2 cellular contexts compared by ENCODE assay signal in the genomic region with DNA sequence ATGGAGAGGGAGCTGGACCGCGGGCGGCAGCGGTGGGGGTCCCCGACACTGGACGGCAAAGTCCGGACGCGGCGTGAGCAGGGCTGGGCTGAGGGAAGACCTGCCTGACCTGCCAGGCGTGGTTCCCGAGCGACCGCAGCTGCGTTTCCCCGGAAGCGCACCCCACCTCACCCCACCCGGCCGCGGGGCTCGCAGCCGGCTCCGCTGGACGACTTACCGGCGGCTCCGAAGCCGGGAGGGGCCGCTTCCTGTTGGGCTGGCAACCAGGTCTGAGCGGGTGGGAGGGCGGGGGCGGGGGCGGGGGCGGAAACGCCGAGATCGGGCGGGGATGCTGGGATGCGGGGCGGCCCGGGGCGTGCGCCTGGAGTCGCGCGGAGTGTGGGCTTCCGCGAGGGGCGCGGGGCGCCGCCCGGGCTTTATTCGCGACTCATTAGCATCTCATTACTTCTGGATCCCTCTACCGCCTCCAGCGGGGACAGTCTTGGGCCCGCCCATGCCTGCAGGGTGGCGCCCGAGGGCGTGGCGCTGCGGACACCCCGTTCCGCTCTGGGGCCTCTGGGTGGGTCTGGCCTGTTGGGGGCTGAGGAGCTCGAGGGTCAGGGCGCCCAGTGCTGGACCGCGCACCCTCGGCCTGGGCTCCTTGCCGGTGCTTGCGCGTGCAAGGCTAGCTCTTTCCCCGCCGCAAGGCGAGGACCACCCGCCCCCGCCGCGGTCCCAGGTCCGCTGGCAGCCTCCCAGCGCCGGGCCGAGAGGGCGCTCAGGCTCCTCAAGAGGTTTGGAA.
TF ChIP-seq lines count a peak whose summit lies in the region.

A gene with protein sequence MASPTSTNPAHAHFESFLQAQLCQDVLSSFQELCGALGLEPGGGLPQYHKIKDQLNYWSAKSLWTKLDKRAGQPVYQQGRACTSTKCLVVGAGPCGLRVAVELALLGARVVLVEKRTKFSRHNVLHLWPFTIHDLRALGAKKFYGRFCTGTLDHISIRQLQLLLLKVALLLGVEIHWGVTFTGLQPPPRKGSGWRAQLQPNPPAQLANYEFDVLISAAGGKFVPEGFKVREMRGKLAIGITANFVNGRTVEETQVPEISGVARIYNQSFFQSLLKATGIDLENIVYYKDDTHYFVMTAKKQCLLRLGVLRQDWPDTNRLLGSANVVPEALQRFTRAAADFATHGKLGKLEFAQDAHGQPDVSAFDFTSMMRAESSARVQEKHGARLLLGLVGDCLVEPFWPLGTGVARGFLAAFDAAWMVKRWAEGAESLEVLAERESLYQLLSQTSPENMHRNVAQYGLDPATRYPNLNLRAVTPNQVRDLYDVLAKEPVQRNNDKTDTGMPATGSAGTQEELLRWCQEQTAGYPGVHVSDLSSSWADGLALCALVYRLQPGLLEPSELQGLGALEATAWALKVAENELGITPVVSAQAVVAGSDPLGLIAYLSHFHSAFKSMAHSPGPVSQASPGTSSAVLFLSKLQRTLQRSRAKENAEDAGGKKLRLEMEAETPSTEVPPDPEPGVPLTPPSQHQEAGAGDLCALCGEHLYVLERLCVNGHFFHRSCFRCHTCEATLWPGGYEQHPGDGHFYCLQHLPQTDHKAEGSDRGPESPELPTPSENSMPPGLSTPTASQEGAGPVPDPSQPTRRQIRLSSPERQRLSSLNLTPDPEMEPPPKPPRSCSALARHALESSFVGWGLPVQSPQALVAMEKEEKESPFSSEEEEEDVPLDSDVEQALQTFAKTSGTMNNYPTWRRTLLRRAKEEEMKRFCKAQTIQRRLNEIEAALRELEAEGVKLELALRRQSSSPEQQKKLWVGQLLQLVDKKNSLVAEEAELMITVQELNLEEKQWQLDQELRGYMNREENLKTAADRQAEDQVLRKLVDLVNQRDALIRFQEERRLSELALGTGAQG (minus strand): TSS at position 271 of the 781 bp plus-strand sequence. CDS start 1,576 bp downstream, outside the sequence.

TF ChIP-seq in HCT116, 20 proteins besides CTCF, POLR2A, EP300 and RAD21:
- TF ChIP-seq POLR2AphosphoS5 (IDR thresholded peaks at IDR 0.05; ENCODE audit: low read depth, low read length) (peak; percentile 70), ZFX (IDR thresholded peaks at IDR 0.05) (peak; percentile 33; the same call in 1 of the 2 replicates), EGR1 (IDR thresholded peaks at IDR 0.05; ENCODE audit: low read depth) (peak; percentile 78), CEBPB (IDR thresholded peaks at IDR 0.05; ENCODE audit: low read depth) (no peak)
- TF ChIP-seq, protein P1, sequence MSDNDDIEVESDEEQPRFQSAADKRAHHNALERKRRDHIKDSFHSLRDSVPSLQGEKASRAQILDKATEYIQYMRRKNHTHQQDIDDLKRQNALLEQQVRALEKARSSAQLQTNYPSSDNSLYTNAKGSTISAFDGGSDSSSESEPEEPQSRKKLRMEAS (IDR thresholded peaks at IDR 0.05), result peak; percentile 18; the same call in 1 of the 2 replicates
- TF ChIP-seq, protein P2, sequence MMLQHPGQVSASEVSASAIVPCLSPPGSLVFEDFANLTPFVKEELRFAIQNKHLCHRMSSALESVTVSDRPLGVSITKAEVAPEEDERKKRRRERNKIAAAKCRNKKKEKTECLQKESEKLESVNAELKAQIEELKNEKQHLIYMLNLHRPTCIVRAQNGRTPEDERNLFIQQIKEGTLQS (IDR thresholded peaks at IDR 0.05), result no peak
TF ChIP-seq in HCT116: peak in this region for 4.

TF ChIP-seq in K562, 482 proteins besides CTCF, POLR2A, EP300 and RAD21 (continues in another document):
- TF ChIP-seq SP1 (CRISPR knock-in tag; IDR thresholded peaks at IDR 0.05) (peak; percentile 85), ZC3H11A (IDR thresholded peaks at IDR 0.05; ENCODE audit: low read depth, low read length) (no peak), GATAD2A (IDR thresholded peaks at IDR 0.05) (peak; percentile 58; the same call in 1 of the 2 replicates), RB1 (IDR thresholded peaks at IDR 0.05; ENCODE audit: low read depth) (peak; percentile 61; the same call in 1 of the 2 replicates), GABPA (tag; conservative IDR thresholded peaks at IDR 0.05; ENCODE audit: low read depth) (peak; percentile 83), ELF1 (tag; IDR thresholded peaks at IDR 0.05) (peak; percentile 69), PHF8 (IDR thresholded peaks at IDR 0.05; ENCODE audit: borderline replicate concordance, low read length) (peak; percentile 61; the same call in 1 of the 2 replicates), EGR1 (conservative IDR thresholded peaks at IDR 0.05) (peak; percentile 87), KLF6 (CRISPR knock-in tag; IDR thresholded peaks at IDR 0.05; ENCODE audit: borderline replicate concordance) (peak; percentile 62; the same call in 1 of the 2 replicates), TEAD4 (IDR thresholded peaks at IDR 0.05; ENCODE audit: low read length) (no peak), TEAD4 (CRISPR knock-in tag; IDR thresholded peaks at IDR 0.05; ENCODE audit: borderline replicate concordance) (no peak), KLF1 (tag; IDR thresholded peaks at IDR 0.05) (peak; percentile 78; the same call in 1 of the 2 replicates), RBM22 (IDR thresholded peaks at IDR 0.05; ENCODE audit: low read depth, low read length, poor library complexity, severe bottlenecking) (no peak), NUFIP1 (IDR thresholded peaks at IDR 0.05; ENCODE audit: partially characterized antibody) (no peak), NFIC (IDR thresholded peaks at IDR 0.05) (peak; percentile 78), PCBP1 (IDR thresholded peaks at IDR 0.05; ENCODE audit: low read depth, low read length, poor library complexity, severe bottlenecking) (peak; percentile 67), RBFOX2 (IDR thresholded peaks at IDR 0.05; ENCODE audit: low read depth, low read length) (peak; percentile 64), SRF (CRISPR knock-in tag; IDR thresholded peaks at IDR 0.05) (0 out of 4 replicates have a peak, but pooled peaks of 1 of the 2 experiments have one; percentile 47), ZZZ3 (IDR thresholded peaks at IDR 0.05) (no peak), TEAD1 (CRISPR knock-in tag; IDR thresholded peaks at IDR 0.05) (0 out of 4 replicates have a peak, but pooled peaks of 1 of the 2 experiments have one; percentile 41)
- TF ChIP-seq, protein P3, sequence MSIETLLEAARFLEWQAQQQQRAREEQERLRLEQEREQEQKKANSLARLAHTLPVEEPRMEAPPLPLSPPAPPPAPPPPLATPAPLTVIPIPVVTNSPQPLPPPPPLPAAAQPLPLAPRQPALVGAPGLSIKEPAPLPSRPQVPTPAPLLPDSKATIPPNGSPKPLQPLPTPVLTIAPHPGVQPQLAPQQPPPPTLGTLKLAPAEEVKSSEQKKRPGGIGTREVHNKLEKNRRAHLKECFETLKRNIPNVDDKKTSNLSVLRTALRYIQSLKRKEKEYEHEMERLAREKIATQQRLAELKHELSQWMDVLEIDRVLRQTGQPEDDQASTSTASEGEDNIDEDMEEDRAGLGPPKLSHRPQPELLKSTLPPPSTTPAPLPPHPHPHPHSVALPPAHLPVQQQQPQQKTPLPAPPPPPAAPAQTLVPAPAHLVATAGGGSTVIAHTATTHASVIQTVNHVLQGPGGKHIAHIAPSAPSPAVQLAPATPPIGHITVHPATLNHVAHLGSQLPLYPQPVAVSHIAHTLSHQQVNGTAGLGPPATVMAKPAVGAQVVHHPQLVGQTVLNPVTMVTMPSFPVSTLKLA (conservative IDR thresholded peaks at IDR 0.05), result peak in 1 of 2 experiments; percentile 61; a peak in 1 of 4 replicates
- TF ChIP-seq, protein P4, sequence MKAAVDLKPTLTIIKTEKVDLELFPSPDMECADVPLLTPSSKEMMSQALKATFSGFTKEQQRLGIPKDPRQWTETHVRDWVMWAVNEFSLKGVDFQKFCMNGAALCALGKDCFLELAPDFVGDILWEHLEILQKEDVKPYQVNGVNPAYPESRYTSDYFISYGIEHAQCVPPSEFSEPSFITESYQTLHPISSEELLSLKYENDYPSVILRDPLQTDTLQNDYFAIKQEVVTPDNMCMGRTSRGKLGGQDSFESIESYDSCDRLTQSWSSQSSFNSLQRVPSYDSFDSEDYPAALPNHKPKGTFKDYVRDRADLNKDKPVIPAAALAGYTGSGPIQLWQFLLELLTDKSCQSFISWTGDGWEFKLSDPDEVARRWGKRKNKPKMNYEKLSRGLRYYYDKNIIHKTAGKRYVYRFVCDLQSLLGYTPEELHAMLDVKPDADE (conservative IDR thresholded peaks at IDR 0.05; ENCODE audit: control insufficient read depth, low read depth, low read length), result peak; percentile 62
- TF ChIP-seq, protein P5, sequence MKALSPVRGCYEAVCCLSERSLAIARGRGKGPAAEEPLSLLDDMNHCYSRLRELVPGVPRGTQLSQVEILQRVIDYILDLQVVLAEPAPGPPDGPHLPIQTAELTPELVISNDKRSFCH (CRISPR knock-in tag; IDR thresholded peaks at IDR 0.05), result no peak
- TF ChIP-seq, protein P5 (tag; IDR thresholded peaks at IDR 0.05), result peak; percentile 46; the same call in 1 of the 2 replicates
- TF ChIP-seq, protein P6, sequence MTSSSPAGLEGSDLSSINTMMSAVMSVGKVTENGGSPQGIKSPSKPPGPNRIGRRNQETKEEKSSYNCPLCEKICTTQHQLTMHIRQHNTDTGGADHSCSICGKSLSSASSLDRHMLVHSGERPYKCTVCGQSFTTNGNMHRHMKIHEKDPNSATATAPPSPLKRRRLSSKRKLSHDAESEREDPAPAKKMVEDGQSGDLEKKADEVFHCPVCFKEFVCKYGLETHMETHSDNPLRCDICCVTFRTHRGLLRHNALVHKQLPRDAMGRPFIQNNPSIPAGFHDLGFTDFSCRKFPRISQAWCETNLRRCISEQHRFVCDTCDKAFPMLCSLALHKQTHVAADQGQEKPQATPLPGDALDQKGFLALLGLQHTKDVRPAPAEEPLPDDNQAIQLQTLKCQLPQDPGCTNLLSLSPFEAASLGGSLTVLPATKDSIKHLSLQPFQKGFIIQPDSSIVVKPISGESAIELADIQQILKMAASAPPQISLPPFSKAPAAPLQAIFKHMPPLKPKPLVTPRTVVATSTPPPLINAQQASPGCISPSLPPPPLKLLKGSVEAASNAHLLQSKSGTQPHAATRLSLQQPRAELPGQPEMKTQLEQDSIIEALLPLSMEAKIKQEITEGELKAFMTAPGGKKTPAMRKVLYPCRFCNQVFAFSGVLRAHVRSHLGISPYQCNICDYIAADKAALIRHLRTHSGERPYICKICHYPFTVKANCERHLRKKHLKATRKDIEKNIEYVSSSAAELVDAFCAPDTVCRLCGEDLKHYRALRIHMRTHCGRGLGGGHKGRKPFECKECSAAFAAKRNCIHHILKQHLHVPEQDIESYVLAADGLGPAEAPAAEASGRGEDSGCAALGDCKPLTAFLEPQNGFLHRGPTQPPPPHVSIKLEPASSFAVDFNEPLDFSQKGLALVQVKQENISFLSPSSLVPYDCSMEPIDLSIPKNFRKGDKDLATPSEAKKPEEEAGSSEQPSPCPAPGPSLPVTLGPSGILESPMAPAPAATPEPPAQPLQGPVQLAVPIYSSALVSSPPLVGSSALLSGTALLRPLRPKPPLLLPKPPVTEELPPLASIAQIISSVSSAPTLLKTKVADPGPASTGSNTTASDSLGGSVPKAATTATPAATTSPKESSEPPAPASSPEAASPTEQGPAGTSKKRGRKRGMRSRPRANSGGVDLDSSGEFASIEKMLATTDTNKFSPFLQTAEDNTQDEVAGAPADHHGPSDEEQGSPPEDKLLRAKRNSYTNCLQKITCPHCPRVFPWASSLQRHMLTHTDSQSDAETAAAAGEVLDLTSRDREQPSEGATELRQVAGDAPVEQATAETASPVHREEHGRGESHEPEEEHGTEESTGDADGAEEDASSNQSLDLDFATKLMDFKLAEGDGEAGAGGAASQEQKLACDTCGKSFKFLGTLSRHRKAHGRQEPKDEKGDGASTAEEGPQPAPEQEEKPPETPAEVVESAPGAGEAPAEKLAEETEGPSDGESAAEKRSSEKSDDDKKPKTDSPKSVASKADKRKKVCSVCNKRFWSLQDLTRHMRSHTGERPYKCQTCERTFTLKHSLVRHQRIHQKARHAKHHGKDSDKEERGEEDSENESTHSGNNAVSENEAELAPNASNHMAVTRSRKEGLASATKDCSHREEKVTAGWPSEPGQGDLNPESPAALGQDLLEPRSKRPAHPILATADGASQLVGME (CRISPR knock-in tag; IDR thresholded peaks at IDR 0.05), result peak; percentile 27; the same call in 1 of the 2 replicates
- TF ChIP-seq, protein P7, sequence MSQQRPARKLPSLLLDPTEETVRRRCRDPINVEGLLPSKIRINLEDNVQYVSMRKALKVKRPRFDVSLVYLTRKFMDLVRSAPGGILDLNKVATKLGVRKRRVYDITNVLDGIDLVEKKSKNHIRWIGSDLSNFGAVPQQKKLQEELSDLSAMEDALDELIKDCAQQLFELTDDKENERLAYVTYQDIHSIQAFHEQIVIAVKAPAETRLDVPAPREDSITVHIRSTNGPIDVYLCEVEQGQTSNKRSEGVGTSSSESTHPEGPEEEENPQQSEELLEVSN (IDR thresholded peaks at IDR 0.05; ENCODE audit: borderline replicate concordance in 1 of 2, extremely low read depth in 1 of 2, insufficient read depth in 1 of 2, insufficient read length in 1 of 2, low read depth in 1 of 2, low read length in 1 of 2, poor library complexity in 1 of 2, severe bottlenecking in 1 of 2), result peak in 1 of 2 experiments; percentile 14
- TF ChIP-seq, protein P8, sequence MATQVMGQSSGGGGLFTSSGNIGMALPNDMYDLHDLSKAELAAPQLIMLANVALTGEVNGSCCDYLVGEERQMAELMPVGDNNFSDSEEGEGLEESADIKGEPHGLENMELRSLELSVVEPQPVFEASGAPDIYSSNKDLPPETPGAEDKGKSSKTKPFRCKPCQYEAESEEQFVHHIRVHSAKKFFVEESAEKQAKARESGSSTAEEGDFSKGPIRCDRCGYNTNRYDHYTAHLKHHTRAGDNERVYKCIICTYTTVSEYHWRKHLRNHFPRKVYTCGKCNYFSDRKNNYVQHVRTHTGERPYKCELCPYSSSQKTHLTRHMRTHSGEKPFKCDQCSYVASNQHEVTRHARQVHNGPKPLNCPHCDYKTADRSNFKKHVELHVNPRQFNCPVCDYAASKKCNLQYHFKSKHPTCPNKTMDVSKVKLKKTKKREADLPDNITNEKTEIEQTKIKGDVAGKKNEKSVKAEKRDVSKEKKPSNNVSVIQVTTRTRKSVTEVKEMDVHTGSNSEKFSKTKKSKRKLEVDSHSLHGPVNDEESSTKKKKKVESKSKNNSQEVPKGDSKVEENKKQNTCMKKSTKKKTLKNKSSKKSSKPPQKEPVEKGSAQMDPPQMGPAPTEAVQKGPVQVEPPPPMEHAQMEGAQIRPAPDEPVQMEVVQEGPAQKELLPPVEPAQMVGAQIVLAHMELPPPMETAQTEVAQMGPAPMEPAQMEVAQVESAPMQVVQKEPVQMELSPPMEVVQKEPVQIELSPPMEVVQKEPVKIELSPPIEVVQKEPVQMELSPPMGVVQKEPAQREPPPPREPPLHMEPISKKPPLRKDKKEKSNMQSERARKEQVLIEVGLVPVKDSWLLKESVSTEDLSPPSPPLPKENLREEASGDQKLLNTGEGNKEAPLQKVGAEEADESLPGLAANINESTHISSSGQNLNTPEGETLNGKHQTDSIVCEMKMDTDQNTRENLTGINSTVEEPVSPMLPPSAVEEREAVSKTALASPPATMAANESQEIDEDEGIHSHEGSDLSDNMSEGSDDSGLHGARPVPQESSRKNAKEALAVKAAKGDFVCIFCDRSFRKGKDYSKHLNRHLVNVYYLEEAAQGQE (CRISPR knock-in tag; IDR thresholded peaks at IDR 0.05; ENCODE audit: low read depth), result 0 out of 2 replicates have a peak, but pooled peaks have one; percentile 52
